In the genomic region with DNA sequence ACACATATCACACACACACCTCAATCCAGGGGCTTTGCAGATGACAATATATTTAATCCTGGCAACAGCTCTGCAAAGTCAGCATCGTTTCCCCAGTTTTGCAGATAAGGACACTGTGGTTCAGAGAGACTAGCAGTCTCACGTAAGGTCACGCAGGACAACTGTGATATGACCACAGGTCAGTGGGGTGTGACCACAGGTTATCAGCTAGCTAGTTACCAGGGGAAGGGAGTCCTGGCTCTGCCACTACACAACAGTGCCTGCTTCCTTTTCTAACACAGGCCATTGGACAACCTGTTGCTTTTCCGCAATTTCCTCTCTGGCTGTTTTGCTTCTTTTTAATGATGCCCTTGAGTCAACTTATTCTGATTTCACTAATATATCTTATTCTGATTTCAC, we compare ENCODE assay signal across 20 cellular contexts. TPM values are rescaled to one million over a fixed set of nuclear protein-coding genes. Genes with fewer than 3 reads are reported as not detected.
DNase-seq lines count a peak whose midpoint lies in the region; ATAC-seq and TF ChIP-seq lines count a peak whose summit lies in the region.
"Had no signal": no experiment of that assay in that cellular context is flagged by ENCODE, and none has a peak within 500 bp of the region (broad histone marks: within the 10 kb centered on the region; RNA-seq: fewer than 3 reads in every experiment).

No MANE protein-coding gene starts in this region.

- no peak overlapping the region for H3K9ac ChIP-seq in MM.1S (ENCODE audit: low read length)
- H3K9ac ChIP-seq: BLaER1 had no signal

- no peak overlapping the region for H2AFZ ChIP-seq in MM.1S (ENCODE audit: low read length)

- peaks cover 2% of the 10 kb centered on the region for H3K36me3 Mint-ChIP-seq in T-helper 17 cell (ENCODE audit: low read depth)
- H3K36me3 Mint-ChIP-seq in nephron progenitor cell (ENCODE audit: low read depth): peaks cover 35% of the 10 kb centered on the region
- H3K36me3 Mint-ChIP-seq in activated T-cell treated with anti-CD3 and anti-CD28 coated beads, Interleukin-2, amount 50 U/mL, for 72 hours (ENCODE audit: insufficient read depth in 2 of 2): peaks cover 0 to 3% of the 10 kb centered on the region in 2 donors

- H3K27ac ChIP-seq in cardiac muscle cell (peak overlapping the region; percentile 48), MM.1S (ENCODE audit: low read length) (no peak overlapping the region)
- H3K27ac ChIP-seq: BLaER1, RWPE1, SJSA1 had no signal

- TF ChIP-seq CTCF in cardiac muscle cell (IDR thresholded peaks at IDR 0.05; ENCODE audit: low read depth, low read length) (no peak), nephron progenitor cell (IDR thresholded peaks at IDR 0.05) (no peak), MM.1S (IDR thresholded peaks at IDR 0.05; ENCODE audit: low read length) (no peak)

- H3K9me2 ChIP-seq in MM.1S (replicated peaks; ENCODE audit: insufficient read depth, low read length): no peaks in the 10 kb centered on the region

- H3K79me2 ChIP-seq in MM.1S (ENCODE audit: low read length): no peaks in the 10 kb centered on the region

- peaks cover 40% of the 10 kb centered on the region for H3K4me1 Mint-ChIP-seq in T-helper 17 cell
- peaks cover 26% of the 10 kb centered on the region for H3K4me1 Mint-ChIP-seq in nephron progenitor cell
- H3K4me1 Mint-ChIP-seq in activated T-cell treated with anti-CD3 and anti-CD28 coated beads, Interleukin-2, amount 50 U/mL, for 72 hours (ENCODE audit: low read depth): peaks cover 72% of the 10 kb centered on the region

- H3K4me3 ChIP-seq in cardiac muscle cell (no peak overlapping the region), MM.1S (ENCODE audit: low read length) (no peak overlapping the region)
- H3K4me3 ChIP-seq: BLaER1, SJSA1 had no signal

- no peaks in the 10 kb centered on the region for H3K9me3 Mint-ChIP-seq in nephron progenitor cell
- H3K9me3 Mint-ChIP-seq in activated T-cell treated with anti-CD3 and anti-CD28 coated beads, Interleukin-2, amount 50 U/mL, for 72 hours: no peaks in the 10 kb centered on the region
- H3K9me3 Mint-ChIP-seq: CD4-positive, alpha-beta memory T cell; H9 had no signal

- no peaks in the 10 kb centered on the region for H4K20me1 ChIP-seq in MM.1S (ENCODE audit: insufficient read depth, low read length)
- H4K20me1 ChIP-seq: BLaER1 had no signal

- H3K27ac Mint-ChIP-seq in T-helper 17 cell (no peak overlapping the region), nephron progenitor cell (peak overlapping the region; percentile 54)
- H3K27ac Mint-ChIP-seq in activated T-cell treated with anti-CD3 and anti-CD28 coated beads, Interleukin-2, amount 50 U/mL, for 72 hours: no peak overlapping the region

- no peaks in the 10 kb centered on the region for H3K36me3 ChIP-seq in cardiac muscle cell
- H3K36me3 ChIP-seq in MM.1S (replicated peaks; ENCODE audit: insufficient read depth, low read length): no peaks in the 10 kb centered on the region
- H3K36me3 ChIP-seq: BLaER1 had no signal

- H3K4me3 Mint-ChIP-seq in T-helper 17 cell (no peak overlapping the region), nephron progenitor cell (no peak overlapping the region)
- H3K4me3 Mint-ChIP-seq in activated T-cell treated with anti-CD3 and anti-CD28 coated beads, Interleukin-2, amount 50 U/mL, for 72 hours: no peak overlapping the region
- H3K4me3 Mint-ChIP-seq: H9 had no signal

- H3K4me2 ChIP-seq in MM.1S (ENCODE audit: low read depth, low read length): no peak overlapping the region
- H3K4me2 ChIP-seq: BLaER1 had no signal

- H3K4me1 ChIP-seq in cardiac muscle cell (ENCODE audit: low read depth): peaks cover 4% of the 10 kb centered on the region
- no peaks in the 10 kb centered on the region for H3K4me1 ChIP-seq in MM.1S (ENCODE audit: low read length)
- H3K4me1 ChIP-seq: BLaER1 had no signal

- no peaks in the 10 kb centered on the region for H3K9me3 ChIP-seq in T-helper 17 cell (ENCODE audit: control insufficient read depth, low read length, poor library complexity, severe bottlenecking)
- no peaks in the 10 kb centered on the region for H3K9me3 ChIP-seq in cardiac muscle cell (ENCODE audit: low read depth)
- H3K9me3 ChIP-seq in MM.1S (replicated peaks; ENCODE audit: insufficient read depth, low read length): no peaks in the 10 kb centered on the region
- H3K9me3 ChIP-seq: BLaER1, SJSA1 had no signal

- no peaks in the 10 kb centered on the region for H3K27me3 Mint-ChIP-seq in T-helper 17 cell
- H3K27me3 Mint-ChIP-seq in nephron progenitor cell (ENCODE audit: low read depth, poor library complexity): no peaks in the 10 kb centered on the region
- H3K27me3 Mint-ChIP-seq in activated T-cell treated with anti-CD3 and anti-CD28 coated beads, Interleukin-2, amount 50 U/mL, for 72 hours (ENCODE audit: low read depth): no peaks in the 10 kb centered on the region
- H3K27me3 Mint-ChIP-seq: CD4-positive, alpha-beta memory T cell had no signal

- H3K27me3 ChIP-seq in cardiac muscle cell: no peaks in the 10 kb centered on the region
- no peaks in the 10 kb centered on the region for H3K27me3 ChIP-seq in MM.1S (replicated peaks; ENCODE audit: insufficient read depth, low read length)
- H3K27me3 ChIP-seq: BLaER1, SJSA1 had no signal

- ATAC-seq in T-helper 17 cell (peak; percentile 14), left lobe of liver (peak; percentile 84)
- ATAC-seq in activated T-cell treated with anti-CD3 and anti-CD28 coated beads, Interleukin-2, amount 50 U/mL, for 72 hours (replicated peaks in 1 of 2): no peak
- ATAC-seq: PC-3 had no signal

- no peaks in the 10 kb centered on the region for H3F3A ChIP-seq in MM.1S (ENCODE audit: insufficient read depth, low read length)

- DNase-seq in T-helper 17 cell (no peak), cardiac muscle cell (ENCODE audit: low read depth in 1 of 2, low spot score in 1 of 2) (no peak), left lobe of liver (ENCODE audit: low spot score) (peak; percentile 66), nephron progenitor cell (no peak), MM.1S (no peak), GM19238 (ENCODE audit: insufficient read length, low spot score) (no peak)
- no peak for DNase-seq in activated T-cell treated with anti-CD3 and anti-CD28 coated beads, Interleukin-2, amount 50 U/mL, for 72 hours
- DNase-seq: CD4-positive, alpha-beta memory T cell; DMS153; GDM1; H9; KBM-7; NCI-H1417; NCI-H187; NCI-H2107; NCI-H82; PC-3 had no signal

RNA-seq across cellular contexts. Expression of gene RBMS1, which starts 33.3 kb away (rescaled TPM):
- total RNA-seq in T-helper 17 cell: 100 to 1,000 TPM; 108 to 110 TPM
- 68.8 and 89.5 TPM in 2 replicates for total RNA-seq in cardiac muscle cell
- 99.9 and 120 TPM in 2 replicates for polyA plus RNA-seq in cardiac muscle cell
- total RNA-seq in left lobe of liver: 9.3 TPM
- total RNA-seq in activated T-cell treated with anti-CD3 and anti-CD28 coated beads, Interleukin-2, amount 50 U/mL, for 72 hours: 10 to 100 TPM; 48.4 to 55.1 TPM

Comparison
In these comparisons a context has a peak if more than half of its experiments do, and no peak if none do; other contexts are left out.
1. ATAC-seq: peak in T-helper 17 cell (single experiment) and left lobe of liver (single experiment); none in activated T-cell treated with anti-CD3 and anti-CD28 coated beads, Interleukin-2, amount 50 U/mL, for 72 hours (0 of 2).